Comparison of ENCODE assay signal across 11 cellular contexts in the genomic region with DNA sequence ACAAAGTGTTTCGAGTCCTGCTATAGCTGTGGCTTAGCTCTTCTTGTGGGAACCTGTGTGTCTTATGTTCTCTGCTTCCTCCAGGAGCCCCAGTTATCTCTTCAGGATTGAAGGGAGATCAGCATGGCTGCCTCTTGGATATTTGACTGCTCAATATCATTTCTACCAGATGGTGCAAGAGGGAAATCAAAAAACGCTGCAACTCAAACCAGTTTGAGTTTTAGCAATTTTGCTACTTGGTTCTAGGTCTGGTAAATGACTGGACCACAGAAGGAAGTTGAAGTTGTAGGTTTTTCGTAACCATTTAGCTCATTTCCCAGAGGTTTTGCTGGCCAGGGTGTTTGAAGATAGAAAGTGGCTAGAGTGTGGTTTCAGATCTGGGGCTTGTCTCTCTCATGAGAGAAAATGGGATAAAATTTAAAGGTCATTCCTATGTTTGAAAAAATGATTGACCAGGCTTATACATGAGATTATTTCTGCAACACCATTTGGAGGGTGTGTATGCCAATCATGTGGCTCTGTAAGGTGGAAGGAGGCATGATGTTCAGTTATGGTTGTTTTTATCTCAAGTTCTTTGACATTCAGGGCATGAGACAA.
DNase-seq lines count a peak whose midpoint lies in the region; ATAC-seq, FAIRE-seq and TF ChIP-seq lines count a peak whose summit lies in the region.
"Had no signal": no experiment of that assay in that cellular context is flagged by ENCODE, and none has a peak within 500 bp of the region (broad histone marks: within the 10 kb centered on the region; RNA-seq: fewer than 3 reads in every experiment).

No MANE protein-coding gene starts in this region.

- WGBS in HepG2 (ENCODE audit: low lambda C conversion rate), result 87% methylated on average over 3 of the region's 3 CpGs

- no peak overlapping the region for H3K9ac ChIP-seq in HepG2 (ENCODE audit: insufficient read depth, low read depth, low read length)

- H3K36me3 ChIP-seq in HepG2 (replicated peaks in 1 of 2; ENCODE audit: control insufficient read depth in 1 of 2, insufficient read depth in 2 of 2, low read length in 2 of 2), result no peaks in the 10 kb centered on the region

- peaks cover 20% of the 10 kb centered on the region for H3K4me1 Mint-ChIP-seq in CD14-positive monocyte
- peaks cover 10% of the 10 kb centered on the region for H3K4me1 Mint-ChIP-seq in T-helper 2 cell treated with Interferon-gamma antibody and Interleukin-4, amounts not matched to agents 5 μg/mL and 100 μg/mL, for 36 hours (ENCODE audit: low read depth)

- no peaks in the 10 kb centered on the region for H4K20me1 ChIP-seq in HepG2 (ENCODE audit: insufficient read depth, low read length)

- no peaks in the 10 kb centered on the region for H3K36me3 Mint-ChIP-seq in CD14-positive monocyte
- H3K36me3 Mint-ChIP-seq in T-helper 2 cell treated with Interferon-gamma antibody and Interleukin-4, amounts not matched to agents 5 μg/mL and 100 μg/mL, for 36 hours (ENCODE audit: low read depth), result no peaks in the 10 kb centered on the region

- H3K4me2 ChIP-seq in HepG2 (ENCODE audit: low read depth, low read length), result no peak overlapping the region

- H3K9me3 ChIP-seq in HepG2 (ENCODE audit: low read length), result no peaks in the 10 kb centered on the region

- peaks cover 0 to 2% (median 0%) of the 10 kb centered on the region in 7 donors for H3K9me3 Mint-ChIP-seq in CD14-positive monocyte
- H3K9me3 Mint-ChIP-seq in T-helper 2 cell treated with Interferon-gamma antibody and Interleukin-4, amounts not matched to agents 5 μg/mL and 100 μg/mL, for 36 hours, result peaks cover 4% of the 10 kb centered on the region

- POLR2A ChIA-PET in HepG2 (lab: Yijun Ruan, JAX), result no interaction called here

- peak overlapping the region in 1 of 2 donors; percentile 78 for H3K4me3 Mint-ChIP-seq in CD14-positive monocyte
- H3K4me3 Mint-ChIP-seq in T-helper 2 cell treated with Interferon-gamma antibody and Interleukin-4, amounts not matched to agents 5 μg/mL and 100 μg/mL, for 36 hours, result peak overlapping the region; percentile 27

- no peak for TF ChIP-seq CTCF in CD14-positive monocyte (IDR thresholded peaks at IDR 0.05)
- TF ChIP-seq CTCF in HepG2 (CRISPR knock-in tag; IDR thresholded peaks at IDR 0.05), result no peak

- H3K27me3 ChIP-seq in HepG2 (ENCODE audit: control insufficient read depth in 1 of 2, insufficient read depth in 2 of 2, low read length in 2 of 2), result no peaks in the 10 kb centered on the region

- H3K4me1 ChIP-seq in HepG2 (ENCODE audit: insufficient read depth, low read length), result peaks cover 11% of the 10 kb centered on the region

- H3K27ac Mint-ChIP-seq in CD14-positive monocyte, result peak overlapping the region; percentile 27 to 83 (median 73)
- peak overlapping the region; percentile 33 for H3K27ac Mint-ChIP-seq in T-helper 2 cell treated with Interferon-gamma antibody and Interleukin-4, amounts not matched to agents 5 μg/mL and 100 μg/mL, for 36 hours

- TF ChIP-seq POLR2A in HepG2 (IDR thresholded peaks at IDR 0.05; ENCODE audit: insufficient read depth in 1 of 2, low read depth in 2 of 2, low read length in 2 of 2), result no peak

- no peak for FAIRE-seq in HepG2 (lab: Jason Lieb, UNC)

- ATAC-seq in GM19452 (IDR thresholded peaks at IDR 0.05; ENCODE audit: unreplicated experiment) (peak; percentile 77), HG03108 (IDR thresholded peaks at IDR 0.05; ENCODE audit: unreplicated experiment) (peak; percentile 68), HepG2 (no peak), left lobe of liver (no peak)

- DNase-seq in CD14-positive monocyte (ENCODE audit: low spot score) (no peak), HepG2 (ENCODE audit: low spot score) (no peak), foreskin melanocyte (no peak), HT-29 (ENCODE audit: low spot score) (no peak), left lobe of liver (ENCODE audit: low spot score) (no peak)
- no peak for DNase-seq in T-helper 2 cell treated with Interferon-gamma antibody and Interleukin-4, amounts not matched to agents 5 μg/mL and 100 μg/mL, for 36 hours (ENCODE audit: low spot score)
- DNase-seq: activated T-cell treated with anti-CD3 and anti-CD28 coated beads, Interleukin-2, amount 50 U/mL, for 1 hour; mesendoderm; NCI-H2171 treated with DMSO at 0.1 percent for 48 hours had no signal

- no peak overlapping the region for H3K4me3 ChIP-seq in HepG2 (replicated peaks in 1 of 3; ENCODE audit: insufficient read depth in 1 of 3, low read depth in 2 of 3, low read length in 3 of 3)

- no peaks in the 10 kb centered on the region for H3K79me2 ChIP-seq in HepG2 (ENCODE audit: insufficient read depth, low read length)

- CTCF ChIA-PET in HepG2 (lab: Yijun Ruan, JAX; ENCODE audit: low intra/inter-chr PET ratio, low total read pairs), result no interaction called here

- in situ Hi-C loops in HepG2 (cut with HindIII; ENCODE audit: extremely low pct_ligation_motif_present, low pct_unique_long_range_greater_than_20kb), result no loop called here

- no TSS peak for BruUV-seq in HepG2 (replicated peaks; lab: Mats Ljungman, UMichigan)

- no peak overlapping the region for H2AFZ ChIP-seq in HepG2 (ENCODE audit: low read length)

- peaks cover 20 to 24% (median 21%) of the 10 kb centered on the region in 3 donors for H3K27me3 Mint-ChIP-seq in CD14-positive monocyte (ENCODE audit: low read depth in 3 of 3)
- H3K27me3 Mint-ChIP-seq in T-helper 2 cell treated with Interferon-gamma antibody and Interleukin-4, amounts not matched to agents 5 μg/mL and 100 μg/mL, for 36 hours (ENCODE audit: low read depth), result no peaks in the 10 kb centered on the region

- TF ChIP-seq EP300 in HepG2 (IDR thresholded peaks at IDR 0.05; ENCODE audit: low read depth in 2 of 2, low read length in 2 of 2) (no peak), HepG2 (CRISPR knock-in tag; IDR thresholded peaks at IDR 0.05; ENCODE audit: borderline replicate concordance) (no peak)

- no peak for TF ChIP-seq RAD21 in HepG2 (CRISPR knock-in tag; IDR thresholded peaks at IDR 0.05)

- no peak overlapping the region for H3K27ac ChIP-seq in HepG2 (ENCODE audit: extremely low read length, insufficient read depth, low read length)

- intact Hi-C loops in CD14-positive monocyte (cut with micrococcal nuclease), result no loop called here
- intact Hi-C loops in HepG2 (cut with micrococcal nuclease; ENCODE audit: unreplicated experiment), result no loop called here

TF ChIP-seq in HepG2, 621 proteins besides CTCF, POLR2A, EP300 and RAD21:
- no peak for TF ChIP-seq YY1 (IDR thresholded peaks at IDR 0.05; ENCODE audit: insufficient read depth, insufficient replicate concordance, low read depth, low read length)
- TF ChIP-seq, protein P1, sequence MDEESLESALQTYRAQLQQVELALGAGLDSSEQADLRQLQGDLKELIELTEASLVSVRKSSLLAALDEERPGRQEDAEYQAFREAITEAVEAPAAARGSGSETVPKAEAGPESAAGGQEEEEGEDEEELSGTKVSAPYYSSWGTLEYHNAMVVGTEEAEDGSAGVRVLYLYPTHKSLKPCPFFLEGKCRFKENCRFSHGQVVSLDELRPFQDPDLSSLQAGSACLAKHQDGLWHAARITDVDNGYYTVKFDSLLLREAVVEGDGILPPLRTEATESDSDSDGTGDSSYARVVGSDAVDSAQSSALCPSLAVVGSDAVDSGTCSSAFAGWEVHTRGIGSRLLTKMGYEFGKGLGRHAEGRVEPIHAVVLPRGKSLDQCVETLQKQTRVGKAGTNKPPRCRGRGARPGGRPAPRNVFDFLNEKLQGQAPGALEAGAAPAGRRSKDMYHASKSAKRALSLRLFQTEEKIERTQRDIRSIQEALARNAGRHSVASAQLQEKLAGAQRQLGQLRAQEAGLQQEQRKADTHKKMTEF (CRISPR knock-in tag; IDR thresholded peaks at IDR 0.05), result no peak
- TF ChIP-seq MAF1 (CRISPR knock-in tag; IDR thresholded peaks at IDR 0.05; ENCODE audit: borderline replicate concordance), result no peak
- TF ChIP-seq RFXANK (CRISPR knock-in tag; IDR thresholded peaks at IDR 0.05), result no peak
- TF ChIP-seq ZNF615 (CRISPR knock-in tag; IDR thresholded peaks at IDR 0.05; ENCODE audit: borderline replicate concordance), result no peak
- no peak for TF ChIP-seq SUZ12 (IDR thresholded peaks at IDR 0.05; ENCODE audit: low read depth, low read length)

Comparison
In these comparisons a context has a peak if more than half of its experiments do, and no peak if none do; other contexts are left out.
1. ATAC-seq: peak in GM19452 (single experiment) and HG03108 (single experiment); none in HepG2 (single experiment) and left lobe of liver (single experiment).